ENCODE assay signal across 12 cellular contexts in genomic region chr3:170634663-170635096, GRCh38. TPM values are rescaled to one million over a fixed set of nuclear protein-coding genes. Genes with fewer than 3 reads are reported as not detected.
A peak's percentile ranks its signal among the peaks of the same experiment; 100 is the strongest.
DNase-seq lines count a peak whose midpoint lies in the region; ATAC-seq and TF ChIP-seq lines count a peak whose summit lies in the region.
"Had no signal": no experiment of that assay in that cellular context is flagged by ENCODE, and none has a peak within 500 bp of the region (broad histone marks: within the 10 kb centered on the region; RNA-seq: fewer than 3 reads in every experiment).

No MANE protein-coding gene starts in this region.

- H3K9me3 ChIP-seq in effector memory CD4-positive, alpha-beta T cell (ENCODE audit: control insufficient read depth, low read length): no peaks in the 10 kb centered on the region
- H3K9me3 ChIP-seq: right atrium auricular region had no signal

- peak; percentile 50 for ATAC-seq in GM18508 (IDR thresholded peaks at IDR 0.05; ENCODE audit: insufficient read depth, unreplicated experiment)
- ATAC-seq in HG03039 (IDR thresholded peaks at IDR 0.05; ENCODE audit: unreplicated experiment): peak; percentile 74

- H3K36me3 Mint-ChIP-seq in brain (no peaks in the 10 kb centered on the region), CD14-positive monocyte (no peaks in the 10 kb centered on the region)

- H3K4me3 ChIP-seq in effector memory CD4-positive, alpha-beta T cell (ENCODE audit: insufficient read depth, low read depth, low read length, poor library complexity, severe bottlenecking): no peak overlapping the region
- H3K4me3 ChIP-seq: right atrium auricular region had no signal

- no peak overlapping the region for H3K27ac ChIP-seq in effector memory CD4-positive, alpha-beta T cell (ENCODE audit: insufficient read depth, low read length, poor library complexity, severe bottlenecking)
- H3K27ac ChIP-seq: right atrium auricular region had no signal

- DNase-seq in GM20000 (ENCODE audit: low spot score): peak; percentile 29
- DNase-seq in effector memory CD4-positive, alpha-beta T cell: no peak
- DNase-seq in stimulated activated CD4-positive, alpha-beta T cell treated with anti-CD3 and anti-CD28 coated beads, Interleukin-12 subunit alpha, Interleukin-12 subunit beta, amount 100 ng/mL, for 4 hours: no peak
- DNase-seq in NCI-H345 (lab: John Stamatoyannopoulos, UW): no peak
- no peak for DNase-seq in CD14-positive monocyte (ENCODE audit: low spot score)
- DNase-seq: activated CD4-positive, alpha-beta T cell treated with anti-CD3 and anti-CD28 coated beads, Interleukin-2, amount 10 ng/mL, durations not matched to agents 7 days and 5 days; amygdala had no signal

- H3K27ac Mint-ChIP-seq in brain (peak overlapping the region in 4 of 5 experiments; percentile 52 to 70 (median 60)), CD14-positive monocyte (no peak overlapping the region)
- H3K27ac Mint-ChIP-seq: activated CD4-positive, alpha-beta T cell treated with anti-CD3 and anti-CD28 coated beads, Interleukin-2, amount 10 ng/mL, durations not matched to agents 7 days and 5 days had no signal

- no peaks in the 10 kb centered on the region for H3K36me3 ChIP-seq in effector memory CD4-positive, alpha-beta T cell (ENCODE audit: control insufficient read depth, insufficient read depth, low read length)
- H3K36me3 ChIP-seq: right atrium auricular region had no signal

- no peaks in the 10 kb centered on the region for H3K4me1 ChIP-seq in effector memory CD4-positive, alpha-beta T cell (ENCODE audit: control insufficient read depth, insufficient read depth, low read length, poor library complexity, severe bottlenecking)
- H3K4me1 ChIP-seq: right atrium auricular region had no signal

- peaks cover 42% of the 10 kb centered on the region for H3K4me1 Mint-ChIP-seq in brain
- no peaks in the 10 kb centered on the region for H3K4me1 Mint-ChIP-seq in CD14-positive monocyte
- H3K4me1 Mint-ChIP-seq: activated CD4-positive, alpha-beta T cell treated with anti-CD3 and anti-CD28 coated beads, Interleukin-2, amount 10 ng/mL, durations not matched to agents 7 days and 5 days had no signal

- H3K4me3 Mint-ChIP-seq in brain (peak overlapping the region in 1 of 5 experiments; percentile 21), CD14-positive monocyte (no peak overlapping the region)
- H3K4me3 Mint-ChIP-seq: activated CD4-positive, alpha-beta T cell treated with anti-CD3 and anti-CD28 coated beads, Interleukin-2, amount 10 ng/mL, durations not matched to agents 7 days and 5 days had no signal

- peaks cover 0 to 2% (median 0%) of the 10 kb centered on the region in 5 experiments for H3K9me3 Mint-ChIP-seq in brain
- peaks cover 0 to 2% (median 0%) of the 10 kb centered on the region in 7 donors for H3K9me3 Mint-ChIP-seq in CD14-positive monocyte
- H3K9me3 Mint-ChIP-seq: activated CD4-positive, alpha-beta T cell treated with anti-CD3 and anti-CD28 coated beads, Interleukin-2, amount 10 ng/mL, durations not matched to agents 7 days and 5 days had no signal

- no peaks in the 10 kb centered on the region for H3K27me3 ChIP-seq in effector memory CD4-positive, alpha-beta T cell (replicated peaks; ENCODE audit: control insufficient read depth, insufficient read depth, low read length, poor library complexity, severe bottlenecking)
- H3K27me3 ChIP-seq: right atrium auricular region had no signal

- intact Hi-C loops in CD14-positive monocyte (cut with micrococcal nuclease): no loop called here

- H3K27me3 Mint-ChIP-seq in brain (peaks cover 12% of the 10 kb centered on the region), CD14-positive monocyte (ENCODE audit: low read depth in 3 of 3) (peaks cover 0 to 6% (median 4%) of the 10 kb centered on the region in 3 donors)

- TF ChIP-seq CTCF in GM20000 (IDR thresholded peaks at IDR 0.05; ENCODE audit: extremely low read depth, missing control alignments) (no peak), brain (conservative IDR thresholded peaks at IDR 0.05) (no peak), CD14-positive monocyte (IDR thresholded peaks at IDR 0.05) (no peak)

RNA-seq across cellular contexts. Expression of gene SLC7A14, which starts 48.8 kb away (rescaled TPM):
- polyA plus RNA-seq in brain (ENCODE audit: insufficient read depth, low read depth, low replicate concordance) (5.9 TPM), CD14-positive monocyte (not detected)
- polyA plus RNA-seq: esophagus had no signal

Comparison
In these comparisons a context has a peak if more than half of its experiments do, and no peak if none do; other contexts are left out.
1. H3K27ac Mint-ChIP-seq: peak in brain (4 of 5); none in CD14-positive monocyte (0 of 7).